ENCODE assay signal across 16 cellular contexts in genomic region chr7:155745737-155746136, GRCh38.
A peak's percentile ranks its signal among the peaks of the same experiment; 100 is the strongest.
DNase-seq lines count a peak whose midpoint lies in the region; ATAC-seq and TF ChIP-seq lines count a peak whose summit lies in the region.
"Had no signal": no experiment of that assay in that cellular context is flagged by ENCODE, and none has a peak within 500 bp of the region (broad histone marks: within the 10 kb centered on the region; RNA-seq: fewer than 3 reads in every experiment).

No MANE protein-coding gene starts in this region.

- peaks cover 61% of the 10 kb centered on the region for H3K4me1 Mint-ChIP-seq in activated CD4-positive, alpha-beta memory T cell treated with anti-CD3 and anti-CD28 coated beads for 36 hours (ENCODE audit: low read depth)
- H3K4me1 Mint-ChIP-seq in activated CD4-positive, alpha-beta memory T cell treated with anti-CD3 and anti-CD28 coated beads, Interleukin-2, amount 10 ng/mL, durations not matched to agents 7 days and 5 days: peaks cover 32% of the 10 kb centered on the region
- H3K4me1 Mint-ChIP-seq in stimulated activated effector memory CD8-positive, alpha-beta T cell treated with anti-CD3 and anti-CD28 coated beads, Interleukin-12 subunit alpha, Interleukin-12 subunit beta, amount 100 ng/mL, for 72 hours: peaks cover 52% of the 10 kb centered on the region
- H3K4me1 Mint-ChIP-seq in WTC11: peaks cover 31% of the 10 kb centered on the region

- no peak for DNase-seq in activated CD4-positive, alpha-beta memory T cell treated with anti-CD3 and anti-CD28 coated beads for 36 hours
- no peak for DNase-seq in activated CD4-positive, alpha-beta memory T cell treated with anti-CD3 and anti-CD28 coated beads, Interleukin-2, amount 10 ng/mL, durations not matched to agents 7 days and 5 days
- DNase-seq in stimulated activated effector memory CD8-positive, alpha-beta T cell treated with anti-CD3 and anti-CD28 coated beads, Interleukin-12 subunit alpha, Interleukin-12 subunit beta, amount 100 ng/mL, for 72 hours (ENCODE audit: low spot score in 2 of 2): no peak
- DNase-seq in activated CD8-positive, alpha-beta memory T cell treated with anti-CD3 and anti-CD28 coated beads, Interleukin-2, amount 50 U/mL, for 4 hours: no peak
- DNase-seq in WTC11 (ENCODE audit: low spot score): no peak
- DNase-seq: activated CD4-positive, alpha-beta T cell treated with anti-CD3 and anti-CD28 coated beads for 48 hours; Caco-2; islet precursor cell; NCI-H446 treated with DMSO at 0.1 percent for 48 hours; Peyer's patch; stimulated activated CD4-positive, alpha-beta T cell treated with anti-CD3 and anti-CD28 coated beads, Interleukin-15, amount 100 ng/mL, for 24 hours; T-helper 17 cell had no signal

- POLR2A ChIA-PET in activated CD4-positive, alpha-beta memory T cell treated with anti-CD3 and anti-CD28 coated beads for 36 hours (lab: Charles Lee): interaction anchor here (1.1 kb wide), 1 partner anchor 11 kb away, joined by 5 read pairs; no protein-coding TSS in a partner anchor
- POLR2A ChIA-PET in activated CD4-positive, alpha-beta memory T cell treated with anti-CD3 and anti-CD28 coated beads, Interleukin-2, amount 10 ng/mL, durations not matched to agents 7 days and 5 days (lab: Charles Lee): no interaction called here
- POLR2A ChIA-PET in WTC11 (lab: Charles Lee): no interaction called here

- intact Hi-C loops in activated CD4-positive, alpha-beta memory T cell treated with anti-CD3 and anti-CD28 coated beads for 36 hours (cut with micrococcal nuclease): loop anchor here (1.0 to 5.0 kb wide), 3 partner anchors 11 to 83 kb away; no protein-coding TSS in a partner anchor

- no peak for TF ChIP-seq CTCF in WTC11 (IDR thresholded peaks at IDR 0.05)

- no peaks in the 10 kb centered on the region for H3K27me3 Mint-ChIP-seq in activated CD4-positive, alpha-beta memory T cell treated with anti-CD3 and anti-CD28 coated beads for 36 hours
- H3K27me3 Mint-ChIP-seq in activated CD4-positive, alpha-beta memory T cell treated with anti-CD3 and anti-CD28 coated beads, Interleukin-2, amount 10 ng/mL, durations not matched to agents 7 days and 5 days: no peaks in the 10 kb centered on the region
- H3K27me3 Mint-ChIP-seq in WTC11 (ENCODE audit: low read depth): no peaks in the 10 kb centered on the region
- H3K27me3 Mint-ChIP-seq: T-helper 17 cell, type B pancreatic cell had no signal

- H3K9me3 Mint-ChIP-seq in activated CD4-positive, alpha-beta memory T cell treated with anti-CD3 and anti-CD28 coated beads for 36 hours: no peaks in the 10 kb centered on the region
- no peaks in the 10 kb centered on the region for H3K9me3 Mint-ChIP-seq in activated CD4-positive, alpha-beta memory T cell treated with anti-CD3 and anti-CD28 coated beads, Interleukin-2, amount 10 ng/mL, durations not matched to agents 7 days and 5 days
- H3K9me3 Mint-ChIP-seq in stimulated activated effector memory CD8-positive, alpha-beta T cell treated with anti-CD3 and anti-CD28 coated beads, Interleukin-12 subunit alpha, Interleukin-12 subunit beta, amount 100 ng/mL, for 72 hours: no peaks in the 10 kb centered on the region
- no peaks in the 10 kb centered on the region for H3K9me3 Mint-ChIP-seq in WTC11
- H3K9me3 Mint-ChIP-seq: type B pancreatic cell had no signal

- peaks cover 44% of the 10 kb centered on the region for H3K36me3 Mint-ChIP-seq in activated CD4-positive, alpha-beta memory T cell treated with anti-CD3 and anti-CD28 coated beads for 36 hours
- peaks cover 59% of the 10 kb centered on the region for H3K36me3 Mint-ChIP-seq in activated CD4-positive, alpha-beta memory T cell treated with anti-CD3 and anti-CD28 coated beads, Interleukin-2, amount 10 ng/mL, durations not matched to agents 7 days and 5 days (ENCODE audit: low read depth)
- peaks cover 87% of the 10 kb centered on the region for H3K36me3 Mint-ChIP-seq in stimulated activated effector memory CD8-positive, alpha-beta T cell treated with anti-CD3 and anti-CD28 coated beads, Interleukin-12 subunit alpha, Interleukin-12 subunit beta, amount 100 ng/mL, for 72 hours
- peaks cover 46% of the 10 kb centered on the region for H3K36me3 Mint-ChIP-seq in WTC11

- CTCF ChIA-PET in activated CD4-positive, alpha-beta memory T cell treated with anti-CD3 and anti-CD28 coated beads for 36 hours (lab: Charles Lee): interaction anchor here (1.5 to 5.4 kb wide), 3 partner anchors 11 to 148 kb away, joined by 7 to 26 read pairs (median 9); no protein-coding TSS in a partner anchor
- CTCF ChIA-PET in activated CD4-positive, alpha-beta memory T cell treated with anti-CD3 and anti-CD28 coated beads, Interleukin-2, amount 10 ng/mL, durations not matched to agents 7 days and 5 days (lab: Charles Lee): no interaction called here
- CTCF ChIA-PET in WTC11 (lab: Charles Lee): interaction anchor here (1.6 kb wide), 1 partner anchor 147 kb away, joined by 5 read pairs; no protein-coding TSS in a partner anchor

- ATAC-seq in HG02571 (IDR thresholded peaks at IDR 0.05; ENCODE audit: unreplicated experiment): peak; percentile 25
- ATAC-seq in HG03432 (IDR thresholded peaks at IDR 0.05; ENCODE audit: unreplicated experiment): peak; percentile 5
- peak; percentile 59 for ATAC-seq in stimulated activated effector memory CD8-positive, alpha-beta T cell treated with anti-CD3 and anti-CD28 coated beads, Interleukin-12 subunit alpha, Interleukin-12 subunit beta, amount 100 ng/mL, for 72 hours
- ATAC-seq in GM21381 (IDR thresholded peaks at IDR 0.05; ENCODE audit: unreplicated experiment): no peak
- ATAC-seq in WTC11: no peak
- ATAC-seq: T-helper 17 cell had no signal

- peak overlapping the region; percentile 70 for H3K27ac Mint-ChIP-seq in activated CD4-positive, alpha-beta memory T cell treated with anti-CD3 and anti-CD28 coated beads for 36 hours
- H3K27ac Mint-ChIP-seq in activated CD4-positive, alpha-beta memory T cell treated with anti-CD3 and anti-CD28 coated beads, Interleukin-2, amount 10 ng/mL, durations not matched to agents 7 days and 5 days: no peak overlapping the region
- peak overlapping the region; percentile 18 for H3K27ac Mint-ChIP-seq in stimulated activated effector memory CD8-positive, alpha-beta T cell treated with anti-CD3 and anti-CD28 coated beads, Interleukin-12 subunit alpha, Interleukin-12 subunit beta, amount 100 ng/mL, for 72 hours
- H3K27ac Mint-ChIP-seq in WTC11: no peak overlapping the region
- H3K27ac Mint-ChIP-seq: type B pancreatic cell had no signal

- H3K4me3 Mint-ChIP-seq in activated CD4-positive, alpha-beta memory T cell treated with anti-CD3 and anti-CD28 coated beads for 36 hours: no peak overlapping the region
- no peak overlapping the region for H3K4me3 Mint-ChIP-seq in activated CD4-positive, alpha-beta memory T cell treated with anti-CD3 and anti-CD28 coated beads, Interleukin-2, amount 10 ng/mL, durations not matched to agents 7 days and 5 days
- no peak overlapping the region for H3K4me3 Mint-ChIP-seq in stimulated activated effector memory CD8-positive, alpha-beta T cell treated with anti-CD3 and anti-CD28 coated beads, Interleukin-12 subunit alpha, Interleukin-12 subunit beta, amount 100 ng/mL, for 72 hours
- H3K4me3 Mint-ChIP-seq in WTC11: no peak overlapping the region
- H3K4me3 Mint-ChIP-seq: T-helper 17 cell, type B pancreatic cell had no signal

TF ChIP-seq in WTC11, 78 proteins besides CTCF, POLR2A, EP300 and RAD21 (continues in another document):
- TF ChIP-seq ZMAT4 (CRISPR knock-in tag; IDR thresholded peaks at IDR 0.05): no peak
- TF ChIP-seq, protein P1, sequence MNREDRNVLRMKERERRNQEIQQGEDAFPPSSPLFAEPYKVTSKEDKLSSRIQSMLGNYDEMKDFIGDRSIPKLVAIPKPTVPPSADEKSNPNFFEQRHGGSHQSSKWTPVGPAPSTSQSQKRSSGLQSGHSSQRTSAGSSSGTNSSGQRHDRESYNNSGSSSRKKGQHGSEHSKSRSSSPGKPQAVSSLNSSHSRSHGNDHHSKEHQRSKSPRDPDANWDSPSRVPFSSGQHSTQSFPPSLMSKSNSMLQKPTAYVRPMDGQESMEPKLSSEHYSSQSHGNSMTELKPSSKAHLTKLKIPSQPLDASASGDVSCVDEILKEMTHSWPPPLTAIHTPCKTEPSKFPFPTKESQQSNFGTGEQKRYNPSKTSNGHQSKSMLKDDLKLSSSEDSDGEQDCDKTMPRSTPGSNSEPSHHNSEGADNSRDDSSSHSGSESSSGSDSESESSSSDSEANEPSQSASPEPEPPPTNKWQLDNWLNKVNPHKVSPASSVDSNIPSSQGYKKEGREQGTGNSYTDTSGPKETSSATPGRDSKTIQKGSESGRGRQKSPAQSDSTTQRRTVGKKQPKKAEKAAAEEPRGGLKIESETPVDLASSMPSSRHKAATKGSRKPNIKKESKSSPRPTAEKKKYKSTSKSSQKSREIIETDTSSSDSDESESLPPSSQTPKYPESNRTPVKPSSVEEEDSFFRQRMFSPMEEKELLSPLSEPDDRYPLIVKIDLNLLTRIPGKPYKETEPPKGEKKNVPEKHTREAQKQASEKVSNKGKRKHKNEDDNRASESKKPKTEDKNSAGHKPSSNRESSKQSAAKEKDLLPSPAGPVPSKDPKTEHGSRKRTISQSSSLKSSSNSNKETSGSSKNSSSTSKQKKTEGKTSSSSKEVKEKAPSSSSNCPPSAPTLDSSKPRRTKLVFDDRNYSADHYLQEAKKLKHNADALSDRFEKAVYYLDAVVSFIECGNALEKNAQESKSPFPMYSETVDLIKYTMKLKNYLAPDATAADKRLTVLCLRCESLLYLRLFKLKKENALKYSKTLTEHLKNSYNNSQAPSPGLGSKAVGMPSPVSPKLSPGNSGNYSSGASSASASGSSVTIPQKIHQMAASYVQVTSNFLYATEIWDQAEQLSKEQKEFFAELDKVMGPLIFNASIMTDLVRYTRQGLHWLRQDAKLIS (CRISPR knock-in tag; IDR thresholded peaks at IDR 0.05; ENCODE audit: borderline replicate concordance): no peak

Comparison
In these comparisons a context has a peak if more than half of its experiments do, and no peak if none do; other contexts are left out.
1. H3K27ac Mint-ChIP-seq: peak in activated CD4-positive, alpha-beta memory T cell treated with anti-CD3 and anti-CD28 coated beads for 36 hours (single experiment) and stimulated activated effector memory CD8-positive, alpha-beta T cell treated with anti-CD3 and anti-CD28 coated beads, Interleukin-12 subunit alpha, Interleukin-12 subunit beta, amount 100 ng/mL, for 72 hours (single experiment); none in activated CD4-positive, alpha-beta memory T cell treated with anti-CD3 and anti-CD28 coated beads, Interleukin-2, amount 10 ng/mL, durations not matched to agents 7 days and 5 days (single experiment) and WTC11 (single experiment).
2. ATAC-seq: peak in HG02571 (single experiment), HG03432 (single experiment) and stimulated activated effector memory CD8-positive, alpha-beta T cell treated with anti-CD3 and anti-CD28 coated beads, Interleukin-12 subunit alpha, Interleukin-12 subunit beta, amount 100 ng/mL, for 72 hours (single experiment); none in GM21381 (single experiment) and WTC11 (single experiment).